ENCODE assay signal across 8 cellular contexts in the genomic region with DNA sequence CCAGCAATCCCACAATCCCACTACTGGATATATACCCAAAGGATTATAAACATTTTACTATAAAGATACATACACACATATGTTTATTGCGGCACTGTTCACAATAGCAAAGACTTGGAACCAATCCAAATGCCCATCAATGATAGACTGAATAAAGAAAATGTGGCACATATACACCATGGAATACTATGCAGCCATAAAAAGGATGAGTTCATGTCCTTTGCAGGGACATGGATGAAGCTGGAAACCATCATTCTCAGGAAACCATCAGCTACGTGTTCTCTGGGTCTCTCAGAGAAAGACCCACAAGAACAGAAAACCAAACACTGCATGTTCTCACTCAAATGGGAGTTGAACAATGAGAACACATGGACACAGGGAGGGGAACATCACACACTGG. TPM values are rescaled to one million over a fixed set of nuclear protein-coding genes. Genes with fewer than 3 reads are reported as not detected.
DNase-seq lines count a peak whose midpoint lies in the region; ATAC-seq and TF ChIP-seq lines count a peak whose summit lies in the region.
"Not testable (repeated sequence)": the region's sequence is repeated elsewhere in the genome, so short reads cannot be mapped to it uniquely, and the experiment has no call there.

No MANE protein-coding gene starts in this region.

- not testable (repeated sequence) for H3K36me3 ChIP-seq in CD4-positive, CD25-positive, alpha-beta regulatory T cell (ENCODE audit: control insufficient read depth, insufficient read depth, low read length); HUES48 (ENCODE audit: control insufficient read depth, insufficient read depth, low read length); RWPE2 (ENCODE audit: low read depth); subcutaneous abdominal adipose tissue (ENCODE audit: control insufficient read depth in 5 of 5, insufficient read depth in 5 of 5, low read length in 5 of 5)

- H3K4me3 ChIP-seq in CD4-positive, CD25-positive, alpha-beta regulatory T cell (ENCODE audit: low read depth, low read length); HUES48 (ENCODE audit: low read depth, low read length); RWPE2 (ENCODE audit: severe bottlenecking); subcutaneous abdominal adipose tissue (ENCODE audit: low read depth in 1 of 5, low read length in 5 of 5): not testable (repeated sequence)

- H3K9me3 Mint-ChIP-seq in CD4-positive, CD25-positive, alpha-beta regulatory T cell; activated CD8-positive, alpha-beta memory T cell treated with anti-CD3 and anti-CD28 coated beads, Interleukin-2, amount 10 ng/mL, durations not matched to agents 7 days and 5 days (ENCODE audit: low read depth); activated naive CD8-positive, alpha-beta T cell treated with anti-CD3 and anti-CD28 coated beads for 36 hours; endothelial cell (ENCODE audit: unreplicated experiment); naive thymus-derived CD8-positive, alpha-beta T cell: not testable (repeated sequence)

- peak overlapping the region; percentile 53 to 81 (median 56) for H3K27ac Mint-ChIP-seq in CD4-positive, CD25-positive, alpha-beta regulatory T cell
- H3K27ac Mint-ChIP-seq in activated CD8-positive, alpha-beta memory T cell treated with anti-CD3 and anti-CD28 coated beads, Interleukin-2, amount 10 ng/mL, durations not matched to agents 7 days and 5 days = peak overlapping the region; percentile 45
- H3K27ac Mint-ChIP-seq in activated naive CD8-positive, alpha-beta T cell treated with anti-CD3 and anti-CD28 coated beads for 36 hours = peak overlapping the region; percentile 65
- H3K27ac Mint-ChIP-seq in endothelial cell (ENCODE audit: unreplicated experiment) = peak overlapping the region; percentile 98
- H3K27ac Mint-ChIP-seq in naive thymus-derived CD8-positive, alpha-beta T cell = peak overlapping the region in 6 of 10 donors; percentile 15 to 93 (median 60)

- not testable (repeated sequence) for H3K9ac ChIP-seq in HUES48 (ENCODE audit: low read depth, low read length); subcutaneous abdominal adipose tissue (ENCODE audit: low read length in 5 of 5)

- CTCF ChIA-PET in activated CD8-positive, alpha-beta memory T cell treated with anti-CD3 and anti-CD28 coated beads, Interleukin-2, amount 10 ng/mL, durations not matched to agents 7 days and 5 days (lab: Charles Lee) = interaction anchor here (1.3 to 4.9 kb wide), 2 partner anchors 116 to 314 kb away, joined by 3 to 57 read pairs; no protein-coding TSS in a partner anchor

- peaks cover 27 to 69% (median 49%) of the 10 kb centered on the region in 4 donors for H3K4me1 Mint-ChIP-seq in CD4-positive, CD25-positive, alpha-beta regulatory T cell
- peaks cover 41% of the 10 kb centered on the region for H3K4me1 Mint-ChIP-seq in activated CD8-positive, alpha-beta memory T cell treated with anti-CD3 and anti-CD28 coated beads, Interleukin-2, amount 10 ng/mL, durations not matched to agents 7 days and 5 days
- H3K4me1 Mint-ChIP-seq in activated naive CD8-positive, alpha-beta T cell treated with anti-CD3 and anti-CD28 coated beads for 36 hours = peaks cover 54% of the 10 kb centered on the region
- peaks cover 59% of the 10 kb centered on the region for H3K4me1 Mint-ChIP-seq in endothelial cell (ENCODE audit: unreplicated experiment)
- H3K4me1 Mint-ChIP-seq in naive thymus-derived CD8-positive, alpha-beta T cell = peaks cover 26 to 54% (median 42%) of the 10 kb centered on the region in 4 donors

- H3K36me3 Mint-ChIP-seq in CD4-positive, CD25-positive, alpha-beta regulatory T cell; activated CD8-positive, alpha-beta memory T cell treated with anti-CD3 and anti-CD28 coated beads, Interleukin-2, amount 10 ng/mL, durations not matched to agents 7 days and 5 days; activated naive CD8-positive, alpha-beta T cell treated with anti-CD3 and anti-CD28 coated beads for 36 hours; endothelial cell (ENCODE audit: low read depth, unreplicated experiment); naive thymus-derived CD8-positive, alpha-beta T cell: not testable (repeated sequence)

- DNase-seq in CD4-positive, CD25-positive, alpha-beta regulatory T cell; RWPE2 (ENCODE audit: low spot score); activated CD8-positive, alpha-beta memory T cell treated with anti-CD3 and anti-CD28 coated beads, Interleukin-2, amount 10 ng/mL, durations not matched to agents 7 days and 5 days; activated naive CD8-positive, alpha-beta T cell treated with anti-CD3 and anti-CD28 coated beads for 36 hours; endothelial cell (ENCODE audit: low spot score); naive thymus-derived CD8-positive, alpha-beta T cell: not testable (repeated sequence)

- not testable (repeated sequence) for ATAC-seq in CD4-positive, CD25-positive, alpha-beta regulatory T cell (ENCODE audit: low read depth in 2 of 2); RWPE2 (ENCODE audit: low read depth); activated CD8-positive, alpha-beta memory T cell treated with anti-CD3 and anti-CD28 coated beads, Interleukin-2, amount 10 ng/mL, durations not matched to agents 7 days and 5 days; naive thymus-derived CD8-positive, alpha-beta T cell

- H3K27me3 Mint-ChIP-seq in CD4-positive, CD25-positive, alpha-beta regulatory T cell; activated CD8-positive, alpha-beta memory T cell treated with anti-CD3 and anti-CD28 coated beads, Interleukin-2, amount 10 ng/mL, durations not matched to agents 7 days and 5 days; activated naive CD8-positive, alpha-beta T cell treated with anti-CD3 and anti-CD28 coated beads for 36 hours; endothelial cell (ENCODE audit: unreplicated experiment); naive thymus-derived CD8-positive, alpha-beta T cell: not testable (repeated sequence)

- POLR2A ChIA-PET in naive thymus-derived CD8-positive, alpha-beta T cell (lab: Charles Lee) = interaction anchor here (1.4 to 4.6 kb wide), 5 partner anchors 12 to 103 kb away, joined by 5 to 68 read pairs (median 10); a partner anchor contains a TSS

- peak overlapping the region; percentile 83 for H3K27ac ChIP-seq in CD4-positive, CD25-positive, alpha-beta regulatory T cell (ENCODE audit: insufficient read depth, low read length, poor library complexity, severe bottlenecking)
- H3K27ac ChIP-seq in HUES48 (ENCODE audit: low read depth, low read length) (peak overlapping the region; percentile 98), RWPE2 (ENCODE audit: poor library complexity, severe bottlenecking) (peak overlapping the region; percentile 94), subcutaneous abdominal adipose tissue (ENCODE audit: low read depth, low read length) (peak overlapping the region; percentile 79)

- H3K4me3 Mint-ChIP-seq in CD4-positive, CD25-positive, alpha-beta regulatory T cell = peak overlapping the region; percentile 39 to 97 (median 76)
- not testable (repeated sequence) for H3K4me3 Mint-ChIP-seq in activated CD8-positive, alpha-beta memory T cell treated with anti-CD3 and anti-CD28 coated beads, Interleukin-2, amount 10 ng/mL, durations not matched to agents 7 days and 5 days; activated naive CD8-positive, alpha-beta T cell treated with anti-CD3 and anti-CD28 coated beads for 36 hours; endothelial cell (ENCODE audit: unreplicated experiment)
- H3K4me3 Mint-ChIP-seq in naive thymus-derived CD8-positive, alpha-beta T cell = peak overlapping the region in 1 of 10 donors; percentile 16

- H3K27me3 ChIP-seq in CD4-positive, CD25-positive, alpha-beta regulatory T cell (ENCODE audit: control insufficient read depth, insufficient read depth, low read length); HUES48 (ENCODE audit: control insufficient read depth, insufficient read depth, low read length); RWPE2 (ENCODE audit: insufficient read depth, poor library complexity, severe bottlenecking); subcutaneous abdominal adipose tissue (ENCODE audit: control insufficient read depth in 5 of 5, insufficient read depth in 4 of 5, low read length in 5 of 5): not testable (repeated sequence)

- H3K4me1 ChIP-seq in CD4-positive, CD25-positive, alpha-beta regulatory T cell (ENCODE audit: control insufficient read depth, insufficient read depth, low read length, poor library complexity, severe bottlenecking) = peaks cover 48% of the 10 kb centered on the region
- peaks cover 38% of the 10 kb centered on the region for H3K4me1 ChIP-seq in HUES48 (ENCODE audit: control insufficient read depth, insufficient read depth, low read length)
- H3K4me1 ChIP-seq in RWPE2 (ENCODE audit: insufficient read depth, poor library complexity, severe bottlenecking) = peaks cover 45% of the 10 kb centered on the region
- peaks cover 12 to 66% (median 57%) of the 10 kb centered on the region in 5 donors for H3K4me1 ChIP-seq in subcutaneous abdominal adipose tissue (ENCODE audit: control insufficient read depth in 5 of 5, insufficient read depth in 5 of 5, low read length in 5 of 5)

- not testable (repeated sequence) for H3K9me3 ChIP-seq in CD4-positive, CD25-positive, alpha-beta regulatory T cell (ENCODE audit: control insufficient read depth in 2 of 2, low read length in 2 of 2); HUES48 (ENCODE audit: control insufficient read depth, insufficient read depth, low read length); RWPE2 (ENCODE audit: severe bottlenecking); subcutaneous abdominal adipose tissue (ENCODE audit: control insufficient read depth in 5 of 5, low read length in 5 of 5)

- not testable (repeated sequence) for TF ChIP-seq CTCF in RWPE2 (IDR thresholded peaks at IDR 0.05; ENCODE audit: poor library complexity, severe bottlenecking); endothelial cell (IDR thresholded peaks at IDR 0.05; ENCODE audit: unreplicated experiment)

RNA-seq across cellular contexts. Expression of a gene that starts 21.4 kb away (rescaled TPM):
- total RNA-seq in CD4-positive, CD25-positive, alpha-beta regulatory T cell = 2,388 TPM
- 1,000 to 10,000 TPM; 3,137 to 5,572 (median 4,009) TPM for polyA plus RNA-seq in CD4-positive, CD25-positive, alpha-beta regulatory T cell
- total RNA-seq in activated CD8-positive, alpha-beta memory T cell treated with anti-CD3 and anti-CD28 coated beads, Interleukin-2, amount 10 ng/mL, durations not matched to agents 7 days and 5 days = 1,000 to 10,000 TPM; 1,622 to 2,021 TPM
- 1,000 to 10,000 TPM; 1,111 to 1,119 TPM for total RNA-seq in activated naive CD8-positive, alpha-beta T cell treated with anti-CD3 and anti-CD28 coated beads for 36 hours
- 167 TPM for total RNA-seq in endothelial cell (ENCODE audit: unreplicated experiment)
- total RNA-seq in naive thymus-derived CD8-positive, alpha-beta T cell = 1,000 to 10,000 TPM; 2,087 to 2,115 TPM
- 1,000 to 10,000 TPM; 2,084 to 4,021 (median 2,635) TPM for polyA plus RNA-seq in naive thymus-derived CD8-positive, alpha-beta T cell

Comparison
In these comparisons a context has a peak if more than half of its experiments do, and no peak if none do; other contexts are left out.
1. H3K27ac Mint-ChIP-seq: peak in every context shown above with its lines; median percentile 98 in endothelial cell; 65 in activated naive CD8-positive, alpha-beta T cell treated with anti-CD3 and anti-CD28 coated beads for 36 hours; 60 in naive thymus-derived CD8-positive, alpha-beta T cell; 56 in CD4-positive, CD25-positive, alpha-beta regulatory T cell; 45 in activated CD8-positive, alpha-beta memory T cell treated with anti-CD3 and anti-CD28 coated beads, Interleukin-2, amount 10 ng/mL, durations not matched to agents 7 days and 5 days.